Comparison of ENCODE assay signal across 16 cellular contexts in genomic region chr3:13274125-13274873, GRCh38.
"Had no signal": no experiment of that assay in that cellular context is flagged by ENCODE, and none has a peak within 500 bp of the region (broad histone marks: within the 10 kb centered on the region; RNA-seq: fewer than 3 reads in every experiment).

No MANE protein-coding gene starts in this region.

- DNase-seq: activated CD4-positive, alpha-beta T cell treated with anti-CD3 and anti-CD28 coated beads for 4 hours; activated CD8-positive, alpha-beta memory T cell treated with anti-CD3 and anti-CD28 coated beads, Interleukin-2, amount 50 U/mL, for 4 hours; activated CD8-positive, alpha-beta T cell treated with anti-CD3 and anti-CD28 coated beads, Interleukin-2, amount 10 ng/mL, durations not matched to agents 7 days and 5 days; activated gamma-delta T cell treated with Interleukin-2 at 50 U/mL for 16 hours; activated T-cell treated with anti-CD3 and anti-CD28 coated beads, Interleukin-2, amount 50 U/mL, for 48 hours; brain microvascular endothelial cell; cortex of kidney; effector CD4-positive, alpha-beta T cell; kidney; left ventricle myocardium inferior; ovary; stimulated activated CD4-positive, alpha-beta T cell treated with anti-CD3 and anti-CD28 coated beads, Interleukin-15, amount 100 ng/mL, for 24 hours; stimulated activated CD4-positive, alpha-beta T cell treated with anti-CD3 and anti-CD28 coated beads, Interleukin-4, amount 100 ng/mL, for 1 hour; stimulated activated naive B cell treated with anti-CD40 and anti-IgM and Interleukin-4, amounts not matched to agents 10 μg/mL and 1 μg/mL and 100 μg/mL, for 72 hours; T-helper 2 cell; uterus had no signal

- ATAC-seq: activated CD8-positive, alpha-beta T cell treated with anti-CD3 and anti-CD28 coated beads, Interleukin-2, amount 10 ng/mL, durations not matched to agents 7 days and 5 days had no signal
